ENCODE assay signal across 9 cellular contexts in the genomic region with DNA sequence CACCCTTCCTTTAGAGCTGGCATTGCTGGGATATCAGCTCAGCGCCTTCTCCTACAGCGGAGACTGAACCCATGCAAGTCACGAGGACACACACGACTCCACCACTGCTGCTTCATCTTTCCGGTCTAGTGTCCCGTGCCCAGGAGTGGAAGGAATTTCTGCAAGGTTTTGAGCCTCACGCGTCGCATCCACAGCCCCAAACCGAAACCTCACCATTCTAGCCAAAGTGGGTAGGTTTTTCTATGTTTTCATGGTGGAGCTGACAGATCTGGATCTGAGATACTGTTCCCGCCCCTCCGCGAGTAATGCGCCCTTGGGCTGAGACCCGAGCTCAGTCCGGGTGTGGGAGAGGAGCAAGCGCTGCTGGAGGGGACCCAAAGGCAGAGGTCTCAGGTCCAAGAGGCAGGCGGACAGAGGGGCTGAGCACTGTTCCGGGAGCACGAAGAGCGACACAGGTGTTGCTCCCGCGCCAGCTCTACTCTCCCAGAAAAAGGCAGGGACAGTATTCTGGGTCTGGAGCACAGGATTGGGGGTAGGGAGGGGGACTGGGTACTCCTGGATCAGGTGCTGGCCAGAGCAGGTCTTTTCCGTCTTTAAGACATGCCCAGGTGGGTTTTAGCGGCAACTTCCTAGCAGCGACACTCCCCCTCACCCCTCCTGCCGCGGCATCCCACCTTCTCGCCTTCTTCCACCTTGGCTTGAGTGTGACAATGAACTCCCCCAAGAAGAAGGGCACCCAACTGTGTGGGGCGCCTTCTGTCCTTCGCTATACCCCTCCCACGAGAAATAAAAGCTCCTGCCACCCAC. TPM values are rescaled to one million over a fixed set of nuclear protein-coding genes. Genes with fewer than 3 reads are reported as not detected.
A peak's percentile ranks its signal among the peaks of the same experiment; 100 is the strongest.
DNase-seq lines count a peak whose midpoint lies in the region; ATAC-seq and TF ChIP-seq lines count a peak whose summit lies in the region.
"Had no signal": no experiment of that assay in that cellular context is flagged by ENCODE, and none has a peak within 500 bp of the region (broad histone marks: within the 10 kb centered on the region; RNA-seq: fewer than 3 reads in every experiment).

No MANE protein-coding gene starts in this region.

- H3K79me1 ChIP-seq in trophoblast cell (ENCODE audit: low read length): no peaks in the 10 kb centered on the region

- peak overlapping the region; percentile 89 for H3K23ac ChIP-seq in trophoblast cell (ENCODE audit: low read length)

- H3K27me3 ChIP-seq in gastroesophageal sphincter (peaks cover 57% of the 10 kb centered on the region), trophoblast cell (ENCODE audit: insufficient read depth, low read length) (peaks cover 26% of the 10 kb centered on the region)

- H2BK120ac ChIP-seq in trophoblast cell (ENCODE audit: insufficient read depth, low read length, poor library complexity): no peak overlapping the region

- H3K36me3 ChIP-seq in gastroesophageal sphincter: no peaks in the 10 kb centered on the region
- H3K36me3 ChIP-seq in trophoblast cell (ENCODE audit: control insufficient read depth in 1 of 2, insufficient read depth in 2 of 2, low read length in 2 of 2): no peaks in the 10 kb centered on the region

- H3K9ac ChIP-seq in trophoblast cell (ENCODE audit: low read length): no peak overlapping the region

- no peaks in the 10 kb centered on the region for H3K9me3 ChIP-seq in gastroesophageal sphincter
- H3K9me3 ChIP-seq in trophoblast cell (ENCODE audit: insufficient read depth, low read depth, low read length): no peaks in the 10 kb centered on the region

- no peak overlapping the region for H2AK5ac ChIP-seq in trophoblast cell (ENCODE audit: low read length)

- peak; percentile 55 for DNase-seq in COLO829 (ENCODE audit: low spot score)
- DNase-seq in SK-N-DZ (ENCODE audit: low spot score): peak; percentile 53
- DNase-seq in trophoblast cell: no peak
- DNase-seq in GM13977 (ENCODE audit: low spot score): no peak
- no peak for DNase-seq in NCI-H2196 (lab: John Stamatoyannopoulos, UW; ENCODE audit: unreplicated experiment)
- DNase-seq: activated CD8-positive, alpha-beta memory T cell treated with anti-CD3 and anti-CD28 coated beads, Interleukin-2, amount 50 U/mL, for 4 hours had no signal

- no peak for TF ChIP-seq CTCF in gastroesophageal sphincter (IDR thresholded peaks at IDR 0.05)
- no peak for TF ChIP-seq CTCF in GM13977 (IDR thresholded peaks at IDR 0.05; ENCODE audit: extremely low read depth, insufficient read depth, missing control alignments)

- no peak for TF ChIP-seq EP300 in gastroesophageal sphincter (IDR thresholded peaks at IDR 0.05)

- H3K4ac ChIP-seq in trophoblast cell (ENCODE audit: low read depth, low read length): no peak overlapping the region

- in situ Hi-C loops in GM13977 (cut with MboI; ENCODE audit: low pct_unique_long_range_greater_than_20kb, low sequenced_read_pairs, unreplicated experiment): no loop called here

- no peak overlapping the region for H4K91ac ChIP-seq in trophoblast cell (ENCODE audit: low read depth, low read length)

- H3K4me2 ChIP-seq in trophoblast cell (ENCODE audit: low read length): peak overlapping the region; percentile 95

- no peak overlapping the region for H2AFZ ChIP-seq in trophoblast cell (ENCODE audit: insufficient read depth, low read length, poor library complexity)

- H3K4me3 ChIP-seq in gastroesophageal sphincter: peak overlapping the region; percentile 11 to 50
- H3K4me3 ChIP-seq in trophoblast cell (ENCODE audit: low read depth, low read length): peak overlapping the region; percentile 37

- no peak overlapping the region for H3K18ac ChIP-seq in trophoblast cell (ENCODE audit: low read length)

- 1 to 11% methylated on average over 10 to 11 of the region's 32 CpGs for whole genome bisulfite sequencing in gastroesophageal sphincter (ENCODE audit: low coverage in 1 of 2), 2 donors
- WGBS in trophoblast cell (ENCODE audit: extremely low coverage, insufficient coverage, insufficient read length): no CpG with 5 or more reads among the region's 32 CpGs

- peaks cover 0 to 35% (median 13%) of the 10 kb centered on the region in 3 donors for H3K4me1 ChIP-seq in gastroesophageal sphincter
- peaks cover 14 to 20% of the 10 kb centered on the region in 2 experiments for H3K4me1 ChIP-seq in trophoblast cell (ENCODE audit: control insufficient read depth in 1 of 2, insufficient read depth in 2 of 2, low read length in 2 of 2)

- no peaks in the 10 kb centered on the region for H3K79me2 ChIP-seq in trophoblast cell (ENCODE audit: control insufficient read depth, insufficient read depth, low read length, poor library complexity)

- H2BK12ac ChIP-seq in trophoblast cell (ENCODE audit: low read length): no peak overlapping the region

- no peak for ATAC-seq in gastroesophageal sphincter
- ATAC-seq in GM18870 (IDR thresholded peaks at IDR 0.05; ENCODE audit: unreplicated experiment): no peak
- no peak for ATAC-seq in HG03457 (IDR thresholded peaks at IDR 0.05; ENCODE audit: unreplicated experiment)

- H2BK5ac ChIP-seq in trophoblast cell (ENCODE audit: low read depth, low read length, poor library complexity): no peak overlapping the region

- no peak overlapping the region for H3K27ac ChIP-seq in gastroesophageal sphincter
- no peak overlapping the region for H3K27ac ChIP-seq in trophoblast cell (ENCODE audit: low read depth, low read length)

- H3K14ac ChIP-seq in trophoblast cell (ENCODE audit: low read length): no peak overlapping the region

- no peak overlapping the region for H4K8ac ChIP-seq in trophoblast cell (ENCODE audit: low read depth, low read length)

- H4K12ac ChIP-seq in trophoblast cell (ENCODE audit: low read depth, low read length): no peak overlapping the region

- no peak for TF ChIP-seq POLR2A in gastroesophageal sphincter (IDR thresholded peaks at IDR 0.05)

RNA-seq across cellular contexts. Expression of a gene that starts 1.9 kb away (rescaled TPM):
- polyA plus RNA-seq in SK-N-DZ (2014; cell fraction: cytosol; rRNA removed): 3.5 and 4.9 TPM in 2 replicates
- 2.7 and 3.2 TPM in 2 replicates for polyA plus RNA-seq in SK-N-DZ (2014; cell fraction: nucleus; rRNA removed)
- under 1 TPM; 0.10 to 0.78 (median 0.50) TPM for total RNA-seq in gastroesophageal sphincter
- not detected in 2 replicates for polyA plus RNA-seq in trophoblast cell (2013)

Comparison
In these comparisons a context has a peak if more than half of its experiments do, and no peak if none do; other contexts are left out.
1. DNase-seq: peak in COLO829 (single experiment) and SK-N-DZ (single experiment); none in trophoblast cell (0 of 2), GM13977 (single experiment) and NCI-H2196 (single experiment).